Comparison of ENCODE assay signal across 15 cellular contexts in genomic region chr11:12242926-12243325, GRCh38.
A peak's percentile ranks its signal among the peaks of the same experiment; 100 is the strongest.
DNase-seq lines count a peak whose midpoint lies in the region; ATAC-seq and TF ChIP-seq lines count a peak whose summit lies in the region.
"Had no signal": no experiment of that assay in that cellular context is flagged by ENCODE, and none has a peak within 500 bp of the region (broad histone marks: within the 10 kb centered on the region; RNA-seq: fewer than 3 reads in every experiment).

No MANE protein-coding gene starts in this region.

- TF ChIP-seq CTCF in DND-41 (IDR thresholded peaks at IDR 0.05; ENCODE audit: borderline replicate concordance, extremely low read depth, low read length, poor library complexity, severe bottlenecking) (no peak), ascending aorta (IDR thresholded peaks at IDR 0.05) (no peak), osteoblast (IDR thresholded peaks at IDR 0.05; ENCODE audit: extremely low read depth, low read depth, low read length) (no peak)

- H2AFZ ChIP-seq in DND-41 (ENCODE audit: low read depth, low read length) (peak overlapping the region; percentile 42), osteoblast (ENCODE audit: low read length) (no peak overlapping the region)

- intact Hi-C loops in ascending aorta (cut with DNase I), result no loop called here

- peaks cover 15% of the 10 kb centered on the region for H3K36me3 Mint-ChIP-seq in CD4-positive, CD25-positive, alpha-beta regulatory T cell
- H3K36me3 Mint-ChIP-seq: stimulated activated naive B cell treated with anti-CD40 and anti-IgM and Interleukin-4, amounts not matched to agents 10 μg/mL and 1 μg/mL and 100 μg/mL, for 72 hours had no signal

- H3K4me3 ChIP-seq in CD4-positive, CD25-positive, alpha-beta regulatory T cell (ENCODE audit: low read depth, low read length), result no peak overlapping the region
- H3K4me3 ChIP-seq in DND-41 (ENCODE audit: low read depth in 1 of 2, low read length in 2 of 2) (no peak overlapping the region), ascending aorta (no peak overlapping the region), osteoblast (ENCODE audit: insufficient read depth, low read length) (no peak overlapping the region), H7 (ENCODE audit: insufficient read depth, low read depth, low read length) (no peak overlapping the region)
- H3K4me3 ChIP-seq: GM12878, SJSA1 had no signal

- H3K9me3 Mint-ChIP-seq in CD4-positive, CD25-positive, alpha-beta regulatory T cell, result peaks cover 0 to 1% (median 0%) of the 10 kb centered on the region in 7 donors
- H3K9me3 Mint-ChIP-seq: stimulated activated naive B cell treated with anti-CD40 and anti-IgM and Interleukin-4, amounts not matched to agents 10 μg/mL and 1 μg/mL and 100 μg/mL, for 72 hours had no signal

- H3K4me1 Mint-ChIP-seq in CD4-positive, CD25-positive, alpha-beta regulatory T cell, result peaks cover 2 to 33% (median 8%) of the 10 kb centered on the region in 4 donors

- H3K27me3 ChIP-seq in CD4-positive, CD25-positive, alpha-beta regulatory T cell (ENCODE audit: control insufficient read depth, insufficient read depth, low read length), result no peaks in the 10 kb centered on the region
- H3K27me3 ChIP-seq in DND-41 (ENCODE audit: insufficient read depth, low read length, poor library complexity) (no peaks in the 10 kb centered on the region), ascending aorta (no peaks in the 10 kb centered on the region), osteoblast (ENCODE audit: insufficient read depth, low read length) (no peaks in the 10 kb centered on the region), H7 (ENCODE audit: control insufficient read depth, insufficient read depth, low read length) (no peaks in the 10 kb centered on the region)
- H3K27me3 ChIP-seq: SJSA1 had no signal

- H3K4me3 Mint-ChIP-seq in CD4-positive, CD25-positive, alpha-beta regulatory T cell, result peak overlapping the region in 1 of 4 donors; percentile 4
- H3K4me3 Mint-ChIP-seq: stimulated activated naive B cell treated with anti-CD40 and anti-IgM and Interleukin-4, amounts not matched to agents 10 μg/mL and 1 μg/mL and 100 μg/mL, for 72 hours had no signal

- no peak for ATAC-seq in CD4-positive, CD25-positive, alpha-beta regulatory T cell (ENCODE audit: low read depth in 2 of 2)
- no peak for ATAC-seq in DND-41 (ENCODE audit: insufficient read depth, low read depth)
- ATAC-seq: GM12878; stimulated activated naive B cell treated with anti-CD40 and anti-IgM and Interleukin-4, amounts not matched to agents 10 μg/mL and 1 μg/mL and 100 μg/mL, for 72 hours had no signal

- no peaks in the 10 kb centered on the region for H3K4me1 ChIP-seq in CD4-positive, CD25-positive, alpha-beta regulatory T cell (ENCODE audit: control insufficient read depth, insufficient read depth, low read length, poor library complexity, severe bottlenecking)
- peaks cover 55% of the 10 kb centered on the region for H3K4me1 ChIP-seq in DND-41 (ENCODE audit: insufficient read depth, low read length)
- peaks cover 39 to 94% of the 10 kb centered on the region in 2 donors for H3K4me1 ChIP-seq in ascending aorta
- H3K4me1 ChIP-seq in osteoblast (ENCODE audit: insufficient read depth, low read length), result peaks cover 11% of the 10 kb centered on the region
- H3K4me1 ChIP-seq: SJSA1 had no signal

- no peaks in the 10 kb centered on the region for H3K9me3 ChIP-seq in CD4-positive, CD25-positive, alpha-beta regulatory T cell (ENCODE audit: control insufficient read depth in 2 of 2, low read length in 2 of 2)
- no peaks in the 10 kb centered on the region for H3K9me3 ChIP-seq in DND-41 (ENCODE audit: insufficient read depth, low read length, severe bottlenecking)
- H3K9me3 ChIP-seq in ascending aorta, result no peaks in the 10 kb centered on the region
- no peaks in the 10 kb centered on the region for H3K9me3 ChIP-seq in osteoblast (ENCODE audit: low read depth, low read length)
- H3K9me3 ChIP-seq: SJSA1 had no signal

- H3K4me2 ChIP-seq in DND-41 (ENCODE audit: insufficient read depth, low read length) (peak overlapping the region; percentile 63), osteoblast (ENCODE audit: insufficient read depth, low read length) (no peak overlapping the region)
- H3K4me2 ChIP-seq: KMS-11 had no signal

- no peaks in the 10 kb centered on the region for H3K79me2 ChIP-seq in DND-41 (ENCODE audit: insufficient read depth, low read length)
- peaks cover 41% of the 10 kb centered on the region for H3K79me2 ChIP-seq in osteoblast (ENCODE audit: insufficient read depth, low read length)

- H3K27ac ChIP-seq in CD4-positive, CD25-positive, alpha-beta regulatory T cell (ENCODE audit: insufficient read depth, low read length, poor library complexity, severe bottlenecking), result no peak overlapping the region
- H3K27ac ChIP-seq in DND-41 (ENCODE audit: low read length) (peak overlapping the region; percentile 84), ascending aorta (peak overlapping the region; percentile 94 to 98), osteoblast (ENCODE audit: low read depth, low read length) (peak overlapping the region; percentile 40)
- H3K27ac ChIP-seq: KMS-11, SJSA1 had no signal

- peaks cover 59% of the 10 kb centered on the region for H3K36me3 ChIP-seq in CD4-positive, CD25-positive, alpha-beta regulatory T cell (ENCODE audit: control insufficient read depth, insufficient read depth, low read length)
- H3K36me3 ChIP-seq in DND-41 (ENCODE audit: insufficient read depth, low read length) (no peaks in the 10 kb centered on the region), ascending aorta (peaks cover 63 to 89% of the 10 kb centered on the region in 2 donors), osteoblast (ENCODE audit: insufficient read depth, low read length) (peaks cover 100% of the 10 kb centered on the region), H7 (replicated peaks; ENCODE audit: control insufficient read depth, insufficient read depth, low read length) (no peaks in the 10 kb centered on the region)

- H4K20me1 ChIP-seq in DND-41 (ENCODE audit: insufficient read depth, low read length) (no peaks in the 10 kb centered on the region), osteoblast (ENCODE audit: insufficient read depth, low read length) (peaks cover 8% of the 10 kb centered on the region)

- peak overlapping the region; percentile 53 for H3K9ac ChIP-seq in DND-41 (ENCODE audit: low read depth, low read length)
- H3K9ac ChIP-seq: KMS-11 had no signal

- DNase-seq in CD4-positive, CD25-positive, alpha-beta regulatory T cell, result no peak
- DNase-seq in DND-41 (no peak), ascending aorta (ENCODE audit: low spot score in 2 of 2) (no peak), osteoblast (ENCODE audit: insufficient read length, low spot score, missing footprints) (peak; percentile 43), SW480 (ENCODE audit: low spot score) (no peak), H7 (no peak)
- DNase-seq in stimulated activated CD4-positive, alpha-beta T cell treated with anti-CD3 and anti-CD28 coated beads, Interleukin-1b, Interleukin-23, amount 100 ng/mL, for 48 hours, result no peak
- DNase-seq: erythroblast; mesenchymal stem cell; NCI-H1436 treated with DMSO at 0.1 percent for 48 hours; stimulated activated naive B cell treated with anti-CD40 and anti-IgM and Interleukin-4, amounts not matched to agents 10 μg/mL and 1 μg/mL and 100 μg/mL, for 72 hours had no signal

- peak overlapping the region; percentile 4 to 89 (median 88) for H3K27ac Mint-ChIP-seq in CD4-positive, CD25-positive, alpha-beta regulatory T cell
- H3K27ac Mint-ChIP-seq: stimulated activated naive B cell treated with anti-CD40 and anti-IgM and Interleukin-4, amounts not matched to agents 10 μg/mL and 1 μg/mL and 100 μg/mL, for 72 hours had no signal

- no peaks in the 10 kb centered on the region for H3K27me3 Mint-ChIP-seq in CD4-positive, CD25-positive, alpha-beta regulatory T cell
- H3K27me3 Mint-ChIP-seq: CD4-positive, alpha-beta memory T cell had no signal
